17 cellular contexts compared by ENCODE assay signal in the genomic region with DNA sequence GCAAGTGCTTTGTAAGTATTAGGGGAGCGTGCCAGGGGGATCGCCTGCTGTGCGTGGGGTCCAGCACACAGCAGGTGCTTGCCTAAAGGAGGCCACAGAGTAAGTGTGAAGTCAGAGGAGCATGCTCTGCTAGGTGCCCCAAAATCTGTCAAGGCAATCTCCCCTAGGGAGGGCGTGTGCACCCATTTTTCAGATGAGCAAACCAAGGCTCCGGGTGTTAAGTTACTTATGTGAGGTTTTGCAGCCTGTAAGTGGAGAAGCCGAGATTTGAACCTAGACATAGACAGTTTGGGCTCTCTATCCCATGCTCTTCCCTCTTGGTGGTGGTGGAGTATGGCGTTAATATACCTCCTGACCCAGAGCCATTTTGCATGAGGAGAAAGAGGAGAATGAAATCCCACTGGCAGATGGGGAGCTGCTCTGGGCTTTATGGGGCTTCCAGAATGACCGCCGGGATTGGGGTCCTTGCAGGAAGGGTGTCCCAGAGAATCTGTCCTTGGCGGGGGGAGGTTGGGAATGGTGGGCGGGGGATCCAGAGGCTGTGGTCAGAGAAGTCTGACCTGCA. TPM values are rescaled to one million over a fixed set of nuclear protein-coding genes. Genes with fewer than 3 reads are reported as not detected.
A peak's percentile ranks its signal among the peaks of the same experiment; 100 is the strongest.
DNase-seq lines count a peak whose midpoint lies in the region; ATAC-seq and TF ChIP-seq lines count a peak whose summit lies in the region.
"Had no signal": no experiment of that assay in that cellular context is flagged by ENCODE, and none has a peak within 500 bp of the region (broad histone marks: within the 10 kb centered on the region; RNA-seq: fewer than 3 reads in every experiment).

No MANE protein-coding gene starts in this region.

- 88 to 90% methylated on average over 4 to 11 of the region's 11 CpGs for WGBS in transverse colon (ENCODE audit: low coverage in 1 of 2), 2 donors

- ATAC-seq in memory B cell (ENCODE audit: low read depth) (no peak), GM21529 (IDR thresholded peaks at IDR 0.05; ENCODE audit: unreplicated experiment) (no peak)
- ATAC-seq: activated T-helper 17 cell treated with anti-CD3 and anti-CD28 coated beads, Interleukin-2, amount 50 U/mL, for 72 hours had no signal

- TF ChIP-seq POLR2A in breast epithelium (IDR thresholded peaks at IDR 0.05) (no peak), transverse colon (IDR thresholded peaks at IDR 0.05) (no peak)

- no peak for TF ChIP-seq EP300 in transverse colon (IDR thresholded peaks at IDR 0.05; ENCODE audit: low read depth)

- in situ Hi-C loops in transverse colon (cut with MboI; ENCODE audit: low pct_ligation_motif_present in 1 of 4, low pct_unique_long_range_greater_than_20kb in 1 of 4, low sequenced_read_pairs in 3 of 4), result no loop called here

- TF ChIP-seq CTCF in breast epithelium (IDR thresholded peaks at IDR 0.05) (no peak), MCF 10A (IDR thresholded peaks at IDR 0.05; ENCODE audit: unreplicated experiment) (no peak), transverse colon (IDR thresholded peaks at IDR 0.05) (no peak)

- no peak overlapping the region for H3K4me3 Mint-ChIP-seq in MCF 10A (ENCODE audit: unreplicated experiment)
- no peak overlapping the region for H3K4me3 Mint-ChIP-seq in memory B cell
- H3K4me3 Mint-ChIP-seq: activated B cell treated with CpG ODN at 0.5 μM for 24 hours; activated T-helper 17 cell treated with anti-CD3 and anti-CD28 coated beads, Interleukin-2, amount 50 U/mL, for 72 hours; CD4-positive, alpha-beta T cell; IgD-negative memory B cell had no signal

- H3K4me1 Mint-ChIP-seq in MCF 10A (ENCODE audit: insufficient read depth, unreplicated experiment) (peaks cover 53% of the 10 kb centered on the region), memory B cell (peaks cover 7% of the 10 kb centered on the region)
- H3K4me1 Mint-ChIP-seq: activated T-helper 17 cell treated with anti-CD3 and anti-CD28 coated beads, Interleukin-2, amount 50 U/mL, for 72 hours had no signal

- DNase-seq in breast epithelium (ENCODE audit: low spot score in 2 of 2) (no peak), MCF 10A (ENCODE audit: unreplicated experiment) (no peak), caudate nucleus (lab: John Stamatoyannopoulos, UW) (no peak), memory B cell (ENCODE audit: low spot score in 2 of 2) (no peak), transverse colon (no peak), HK-2 (ENCODE audit: unreplicated experiment) (no peak)
- no peak for DNase-seq in activated effector memory CD4-positive, alpha-beta T cell treated with anti-CD3 and anti-CD28 coated beads, Interleukin-2, amount 50 U/mL, for 16 hours
- DNase-seq: activated B cell treated with CpG ODN at 0.5 μM for 24 hours; activated CD8-positive, alpha-beta memory T cell treated with anti-CD3 and anti-CD28 coated beads for 24 hours; CD4-positive, alpha-beta T cell; MV-4-11; RPMI8226; T-helper 1 cell; thyroid gland had no signal

- BruUV-seq in MCF 10A (replicated peaks; lab: Mats Ljungman, UMichigan), result no TSS peak

- H3K9me3 ChIP-seq in breast epithelium, result no peaks in the 10 kb centered on the region
- no peaks in the 10 kb centered on the region for H3K9me3 ChIP-seq in transverse colon
- H3K9me3 ChIP-seq: thyroid gland had no signal

- H3K27ac Mint-ChIP-seq in MCF 10A (ENCODE audit: low read depth, unreplicated experiment) (no peak overlapping the region), memory B cell (peak overlapping the region; percentile 9)
- H3K27ac Mint-ChIP-seq: activated B cell treated with CpG ODN at 0.5 μM for 24 hours; activated T-helper 17 cell treated with anti-CD3 and anti-CD28 coated beads, Interleukin-2, amount 50 U/mL, for 72 hours; CD4-positive, alpha-beta T cell had no signal

- H3K36me3 ChIP-seq in breast epithelium (no peaks in the 10 kb centered on the region), transverse colon (no peaks in the 10 kb centered on the region)

- POLR2A ChIA-PET in MCF 10A (lab: Yijun Ruan, JAX), result interaction anchor here (1.2 to 2.9 kb wide), 2 partner anchors 8 to 62 kb away, joined by 4 to 8 read pairs; no protein-coding TSS in a partner anchor

- peaks cover 41% of the 10 kb centered on the region for H3K36me3 Mint-ChIP-seq in MCF 10A (ENCODE audit: insufficient read depth, unreplicated experiment)
- peaks cover 8% of the 10 kb centered on the region for H3K36me3 Mint-ChIP-seq in memory B cell

- no peaks in the 10 kb centered on the region for H3K9me3 Mint-ChIP-seq in MCF 10A (ENCODE audit: unreplicated experiment)
- no peaks in the 10 kb centered on the region for H3K9me3 Mint-ChIP-seq in memory B cell
- H3K9me3 Mint-ChIP-seq: activated B cell treated with CpG ODN at 0.5 μM for 24 hours; activated T-helper 17 cell treated with anti-CD3 and anti-CD28 coated beads, Interleukin-2, amount 50 U/mL, for 72 hours; CD4-positive, alpha-beta T cell; IgD-negative memory B cell had no signal

- H3K27ac ChIP-seq in breast epithelium, result peak overlapping the region; percentile 45 to 46
- H3K27ac ChIP-seq in caudate nucleus (ENCODE audit: low read depth, low read length), result peak overlapping the region; percentile 79
- H3K27ac ChIP-seq in transverse colon, result peak overlapping the region; percentile 73 to 80 (median 76)

- H3K4me1 ChIP-seq in breast epithelium (peaks cover 4 to 21% of the 10 kb centered on the region in 2 donors), transverse colon (peaks cover 39 to 62% (median 43%) of the 10 kb centered on the region in 4 donors)

- intact Hi-C loops in breast epithelium (cut with DNase I; ENCODE audit: low total_unique reads), result no loop called here
- intact Hi-C loops in MCF 10A (cut with micrococcal nuclease), result no loop called here
- intact Hi-C loops in transverse colon (cut with DNase I; ENCODE audit: low total_unique reads), result loop anchor here (5.0 kb wide), 1 partner anchor 65 kb away; no protein-coding TSS in a partner anchor

- H3K27me3 Mint-ChIP-seq in MCF 10A (ENCODE audit: insufficient read depth, unreplicated experiment) (no peaks in the 10 kb centered on the region), memory B cell (no peaks in the 10 kb centered on the region)
- H3K27me3 Mint-ChIP-seq: activated B cell treated with CpG ODN at 0.5 μM for 24 hours; activated T-helper 17 cell treated with anti-CD3 and anti-CD28 coated beads, Interleukin-2, amount 50 U/mL, for 72 hours; CD4-positive, alpha-beta T cell; IgD-negative memory B cell had no signal

- CTCF ChIA-PET in MCF 10A (lab: Yijun Ruan, JAX), result interaction anchor here (0.8 to 7.1 kb wide), 8 partner anchors 9 to 135 kb away, joined by 5 to 137 read pairs (median 30); no protein-coding TSS in a partner anchor

- H3K4me3 ChIP-seq in breast epithelium (no peak overlapping the region), transverse colon (no peak overlapping the region)
- H3K4me3 ChIP-seq: thyroid gland had no signal

- H3K27me3 ChIP-seq in breast epithelium, result no peaks in the 10 kb centered on the region
- H3K27me3 ChIP-seq in transverse colon, result no peaks in the 10 kb centered on the region
- H3K27me3 ChIP-seq: thyroid gland had no signal

RNA-seq across cellular contexts. Expression of gene NDST1, which starts 14.1 kb away (rescaled TPM):
- 10 to 100 TPM; 46.7 to 92.3 (median 74.1) TPM for total RNA-seq in breast epithelium
- total RNA-seq in MCF 10A (2022), result 68.9 and 79.3 TPM in 2 replicates
- 100 to 1,000 TPM in 1 of 4 donors, 10 to 100 TPM in 3; 68.8 to 104 (median 96.4) TPM for total RNA-seq in transverse colon
